ENCODE assay signal across 11 cellular contexts in genomic region chr1:170067253-170067819, GRCh38. TPM values are rescaled to one million over a fixed set of nuclear protein-coding genes. Genes with fewer than 3 reads are reported as not detected.
DNase-seq lines count a peak whose midpoint lies in the region; ATAC-seq and TF ChIP-seq lines count a peak whose summit lies in the region.
"Had no signal": no experiment of that assay in that cellular context is flagged by ENCODE, and none has a peak within 500 bp of the region (broad histone marks: within the 10 kb centered on the region; RNA-seq: fewer than 3 reads in every experiment).

No MANE protein-coding gene starts in this region.

- ATAC-seq in GM19397 (IDR thresholded peaks at IDR 0.05; ENCODE audit: unreplicated experiment), result peak; percentile 61

- H3K27me3 ChIP-seq in KMS-11 (ENCODE audit: insufficient read depth, low read depth) (no peaks in the 10 kb centered on the region), mesendoderm (ENCODE audit: insufficient read depth, low read length, poor library complexity) (no peaks in the 10 kb centered on the region)

- H2AK5ac ChIP-seq in mesendoderm (ENCODE audit: low read length), result no peak overlapping the region

- no peak overlapping the region for H3K9ac ChIP-seq in KMS-11
- no peak overlapping the region for H3K9ac ChIP-seq in mesendoderm (ENCODE audit: low read length)

- intact Hi-C loops in posterior vena cava (cut with DNase I), result no loop called here

- no peaks in the 10 kb centered on the region for H3K79me2 ChIP-seq in KMS-11 (ENCODE audit: insufficient read depth, low read depth)
- H3K79me2 ChIP-seq in mesendoderm (ENCODE audit: control insufficient read depth, insufficient read depth, low read length), result no peaks in the 10 kb centered on the region

- no peaks in the 10 kb centered on the region for H3K79me1 ChIP-seq in mesendoderm (ENCODE audit: low read length)

- peak; percentile 14 for DNase-seq in G401 (ENCODE audit: low spot score)
- peak; percentile 37 to 59 for DNase-seq in erythroblast (lab: John Stamatoyannopoulos, UW)
- no peak for DNase-seq in AML-193 (lab: John Stamatoyannopoulos, UW)
- DNase-seq in mesendoderm, result no peak
- no peak for DNase-seq in NCI-H2107 (lab: John Stamatoyannopoulos, UW)
- no peak for DNase-seq in posterior vena cava (ENCODE audit: low spot score)
- DNase-seq: DMS79 treated with DMSO at 0.1 percent for 48 hours had no signal

- no peak overlapping the region for H3K4me3 ChIP-seq in KMS-11 (IDR thresholded peaks at IDR 0.05; ENCODE audit: insufficient read depth, low read depth, low read length)
- no peak overlapping the region for H3K4me3 ChIP-seq in mesendoderm (ENCODE audit: low read length)
- H3K4me3 ChIP-seq: skin epidermis, thoracic aorta had no signal

- H3K4ac ChIP-seq in mesendoderm (ENCODE audit: low read depth, low read length), result no peak overlapping the region

- no peak for TF ChIP-seq POLR2A in erythroblast (IDR thresholded peaks at IDR 0.05; ENCODE audit: low read length)

- H2BK15ac ChIP-seq in mesendoderm (replicated peaks; ENCODE audit: low read depth), result no peak overlapping the region

- H3K4me1 ChIP-seq in KMS-11 (ENCODE audit: low read depth, poor library complexity, severe bottlenecking), result peaks cover 33% of the 10 kb centered on the region
- H3K4me1 ChIP-seq in mesendoderm (ENCODE audit: control insufficient read depth, low read depth, low read length), result no peaks in the 10 kb centered on the region

- no peak for TF ChIP-seq CTCF in KMS-11 (conservative IDR thresholded peaks at IDR 0.05; ENCODE audit: low read depth, low read length)

- no peak overlapping the region for H4K8ac ChIP-seq in mesendoderm (ENCODE audit: low read depth, low read length)

- WGBS in mesendoderm (ENCODE audit: extremely low coverage, insufficient coverage, low lambda C conversion rate), result no CpG with 5 or more reads among the region's 3 CpGs

- no peak overlapping the region for H2BK120ac ChIP-seq in mesendoderm (ENCODE audit: low read depth, low read length)

- no peak overlapping the region for H3K56ac ChIP-seq in mesendoderm (ENCODE audit: low read length)

- no peak overlapping the region for H2BK5ac ChIP-seq in mesendoderm (ENCODE audit: low read length)

- H3K36me3 ChIP-seq in KMS-11 (ENCODE audit: insufficient read depth) (no peaks in the 10 kb centered on the region), mesendoderm (ENCODE audit: control insufficient read depth, insufficient read depth, low read length) (no peaks in the 10 kb centered on the region)
- H3K36me3 ChIP-seq: thoracic aorta had no signal

- no peak overlapping the region for H4K5ac ChIP-seq in mesendoderm (ENCODE audit: low read length)

- in situ Hi-C loops in G401 (cut with HindIII; ENCODE audit: low sequenced_read_pairs), result no loop called here

- H3K4me2 ChIP-seq in KMS-11 (peak overlapping the region; percentile 73), mesendoderm (ENCODE audit: low read length) (no peak overlapping the region)

- H3K27ac ChIP-seq in KMS-11 (no peak overlapping the region), mesendoderm (ENCODE audit: low read depth, low read length) (no peak overlapping the region)
- H3K27ac ChIP-seq: thoracic aorta had no signal

- no peak overlapping the region for H3K23ac ChIP-seq in mesendoderm (ENCODE audit: low read length)

- H2AFZ ChIP-seq in KMS-11 (ENCODE audit: low read depth), result no peak overlapping the region

- no peaks in the 10 kb centered on the region for H4K20me1 ChIP-seq in KMS-11 (ENCODE audit: insufficient read depth)

- H3K18ac ChIP-seq in mesendoderm (ENCODE audit: low read length), result no peak overlapping the region

RNA-seq across cellular contexts. Expression of gene KIFAP3, which starts 7.2 kb away (rescaled TPM):
- total RNA-seq in G401 (2014; rRNA removed; shearing (Covaris generic)), result 34.5 and 51.5 TPM in 2 replicates
- polyA plus RNA-seq in mesendoderm (2013, experiment 1 of 2), result 4.1 TPM
- polyA plus RNA-seq in mesendoderm (2013, experiment 2 of 2), result 3.9 TPM
- total RNA-seq in posterior vena cava, result 10 to 100 TPM; 27.7 to 31.4 TPM

Comparison
In these comparisons a context has a peak if more than half of its experiments do, and no peak if none do; other contexts are left out.
1. DNase-seq: peak in G401 (single experiment) and erythroblast (2 of 2); none in AML-193 (0 of 2), mesendoderm (single experiment), NCI-H2107 (single experiment) and posterior vena cava (single experiment).